ENCODE assay signal across 16 cellular contexts in the genomic region with DNA sequence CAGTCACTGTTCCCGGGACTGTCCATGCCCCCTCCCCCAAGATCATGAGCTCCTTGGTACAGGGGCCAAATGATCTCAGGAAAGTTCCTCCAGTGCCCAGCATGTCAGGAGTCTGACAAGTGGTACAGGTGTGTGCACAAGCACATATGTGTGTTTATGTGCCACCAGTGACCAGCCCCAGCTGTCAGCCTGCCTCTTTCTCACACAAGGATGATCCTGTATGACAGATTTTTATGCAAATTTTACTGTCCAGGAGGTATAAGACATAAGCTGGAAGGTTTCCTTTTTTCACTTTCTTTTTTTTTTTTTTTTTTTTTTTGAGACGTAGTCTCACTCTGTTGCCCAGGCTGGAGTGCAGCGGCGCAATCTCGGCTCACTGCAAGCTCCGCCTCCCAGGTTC. TPM values are rescaled to one million over a fixed set of nuclear protein-coding genes. Genes with fewer than 3 reads are reported as not detected.
A peak's percentile ranks its signal among the peaks of the same experiment; 100 is the strongest.
DNase-seq lines count a peak whose midpoint lies in the region; ATAC-seq and TF ChIP-seq lines count a peak whose summit lies in the region.
"Had no signal": no experiment of that assay in that cellular context is flagged by ENCODE, and none has a peak within 500 bp of the region (broad histone marks: within the 10 kb centered on the region; RNA-seq: fewer than 3 reads in every experiment).

No MANE protein-coding gene starts in this region.

- no peaks in the 10 kb centered on the region for H3K27me3 ChIP-seq in testis

- CTCF ChIA-PET in WTC11 (lab: Charles Lee) = no interaction called here

- intact Hi-C loops in testis (cut with DNase I; ENCODE audit: low total_unique reads) = no loop called here

- WGBS in testis, 2 donors = 91 to 95% methylated on average over 4 to 6 of the region's 6 CpGs

- H3K4me1 ChIP-seq in testis = no peaks in the 10 kb centered on the region

- no peaks in the 10 kb centered on the region for H3K36me3 ChIP-seq in testis (ENCODE audit: low read depth, missing control alignments)

- H3K4me1 Mint-ChIP-seq in WTC11 = peaks cover 8% of the 10 kb centered on the region; the same call in 1 of the 2 replicates

- H3K9me3 ChIP-seq in testis = no peaks in the 10 kb centered on the region

- H3K27ac Mint-ChIP-seq in WTC11 = peak overlapping the region; percentile 19

- no peaks in the 10 kb centered on the region for H3K27me3 Mint-ChIP-seq in WTC11 (ENCODE audit: low read depth)

- no peaks in the 10 kb centered on the region for H3K9me3 Mint-ChIP-seq in WTC11

- H3K4me3 ChIP-seq in GM12865 (ENCODE audit: low read depth, low read length) (no peak overlapping the region), testis (no peak overlapping the region)
- H3K4me3 ChIP-seq: SK-N-MC had no signal

- H3K36me3 Mint-ChIP-seq in WTC11 = no peaks in the 10 kb centered on the region

- no peak overlapping the region for H3K4me3 Mint-ChIP-seq in WTC11

- DNase-seq in GM12865 (ENCODE audit: low read depth) (peak; percentile 77), WTC11 (ENCODE audit: low spot score) (no peak), testis (no peak), NCI-H2171 (lab: John Stamatoyannopoulos, UW) (no peak), iPS-NIHi11 (ENCODE audit: low spot score) (no peak)
- no peak for DNase-seq in activated CD8-positive, alpha-beta memory T cell treated with anti-CD3 and anti-CD28 coated beads, Interleukin-2, amount 50 U/mL, for 4 hours
- DNase-seq: activated CD8-positive, alpha-beta memory T cell treated with anti-CD3 and anti-CD28 coated beads, Interleukin-2, amount 50 U/mL, for 48 hours; Kasumi-1; left colon; right cardiac atrium; stimulated activated naive CD4-positive, alpha-beta T cell treated with Interleukin-2 at 50 U/mL for 16 hours had no signal

- no peak for TF ChIP-seq POLR2A in testis (IDR thresholded peaks at IDR 0.05)

- POLR2A ChIA-PET in WTC11 (lab: Charles Lee) = interaction anchor here (0.5 kb wide), 1 partner anchor 160 kb away, joined by 3 read pairs; no protein-coding TSS in a partner anchor

- TF ChIP-seq CTCF in GM12865 (IDR thresholded peaks at IDR 0.05; ENCODE audit: insufficient read depth, low read depth, low read length, missing control alignments) = no peak
- TF ChIP-seq CTCF in WTC11 (IDR thresholded peaks at IDR 0.05) = no peak
- TF ChIP-seq CTCF in testis (IDR thresholded peaks at IDR 0.05) = no peak

- ATAC-seq in GM19328 (IDR thresholded peaks at IDR 0.05; ENCODE audit: unreplicated experiment) (peak; percentile 72), HG02798 (IDR thresholded peaks at IDR 0.05; ENCODE audit: poor library complexity, unreplicated experiment) (peak; percentile 80), WTC11 (no peak)
- ATAC-seq: HCT116, left colon had no signal

- no peak overlapping the region for H3K27ac ChIP-seq in testis
- H3K27ac ChIP-seq: epithelial cell of prostate, SK-N-MC had no signal

TF ChIP-seq in WTC11, 78 proteins besides CTCF, POLR2A, EP300 and RAD21:
- TF ChIP-seq ELF4 (CRISPR knock-in tag; IDR thresholded peaks at IDR 0.05; ENCODE audit: low read depth) (no peak), ESRRA (CRISPR knock-in tag; IDR thresholded peaks at IDR 0.05; ENCODE audit: borderline replicate concordance) (no peak)
- TF ChIP-seq, protein P1, sequence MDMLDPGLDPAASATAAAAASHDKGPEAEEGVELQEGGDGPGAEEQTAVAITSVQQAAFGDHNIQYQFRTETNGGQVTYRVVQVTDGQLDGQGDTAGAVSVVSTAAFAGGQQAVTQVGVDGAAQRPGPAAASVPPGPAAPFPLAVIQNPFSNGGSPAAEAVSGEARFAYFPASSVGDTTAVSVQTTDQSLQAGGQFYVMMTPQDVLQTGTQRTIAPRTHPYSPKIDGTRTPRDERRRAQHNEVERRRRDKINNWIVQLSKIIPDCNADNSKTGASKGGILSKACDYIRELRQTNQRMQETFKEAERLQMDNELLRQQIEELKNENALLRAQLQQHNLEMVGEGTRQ (CRISPR knock-in tag; IDR thresholded peaks at IDR 0.05) = no peak

RNA-seq across cellular contexts. Expression of gene GFOD2, which starts 31.4 kb away (rescaled TPM):
- total RNA-seq in WTC11 (2021) = 19.3 to 29.5 TPM (median 22.8 TPM) in 3 replicates
- total RNA-seq in testis = 10 to 100 TPM; 18.0 to 20.4 TPM
- polyA plus RNA-seq in testis (ENCODE audit: insufficient read depth, low read depth, low replicate concordance) = 23.0 TPM

RNA-seq across cellular contexts. Expression of gene RANBP10, which starts 55.9 kb away (rescaled TPM):
- 14.0 to 16.9 TPM (median 16.1 TPM) in 3 replicates for total RNA-seq in WTC11 (2021)
- total RNA-seq in testis = 10 to 100 TPM; 23.0 to 25.2 TPM
- polyA plus RNA-seq in testis (ENCODE audit: insufficient read depth, low read depth, low replicate concordance) = 23.5 TPM

RNA-seq across cellular contexts. Expression of gene TSNAXIP1, which starts 56.2 kb away (rescaled TPM):
- 0.41 to 1.7 TPM (median 0.48 TPM) in 3 replicates for total RNA-seq in WTC11 (2021)
- 10 to 100 TPM; 31.3 to 40.4 TPM for total RNA-seq in testis
- 93.7 TPM for polyA plus RNA-seq in testis (ENCODE audit: insufficient read depth, low read depth, low replicate concordance)

Comparison
In these comparisons a context has a peak if more than half of its experiments do, and no peak if none do; other contexts are left out.
1. RNA of gene TSNAXIP1, which starts 56.2 kb away (total RNA-seq): 31.3 to 40.4 TPM in testis; 0.41 to 1.7 TPM in WTC11; every median in the first group is over 10 times any median in the second.